ENCODE assay signal across 12 cellular contexts in the genomic region with DNA sequence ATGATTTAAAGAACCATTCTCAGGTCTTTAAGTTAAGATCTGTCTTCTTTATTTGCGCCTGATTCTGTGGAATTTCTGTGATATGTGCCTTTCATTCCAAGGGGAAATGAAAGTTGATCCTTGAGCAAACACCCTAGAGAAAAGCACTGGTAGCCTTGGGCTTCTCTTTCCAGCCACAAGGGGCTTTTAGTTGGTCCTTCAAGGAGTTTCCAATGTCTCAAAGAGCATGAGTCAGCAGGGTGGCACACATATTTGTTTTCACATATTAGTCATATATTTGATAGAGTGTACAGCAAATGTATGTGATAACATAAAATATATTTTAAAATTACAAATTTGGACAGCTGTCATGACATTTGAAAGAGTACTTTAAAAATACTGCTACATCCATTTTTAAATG.
DNase-seq lines count a peak whose midpoint lies in the region; ATAC-seq, FAIRE-seq and TF ChIP-seq lines count a peak whose summit lies in the region.
"Had no signal": no experiment of that assay in that cellular context is flagged by ENCODE, and none has a peak within 500 bp of the region (broad histone marks: within the 10 kb centered on the region; RNA-seq: fewer than 3 reads in every experiment).

No MANE protein-coding gene starts in this region.

- no peak overlapping the region for H3K27ac ChIP-seq in pancreas

- no peaks in the 10 kb centered on the region for H3K9me3 ChIP-seq in pancreas

- H3K4me3 ChIP-seq in pancreas, result no peak overlapping the region

- FAIRE-seq in pancreas (lab: Jason Lieb, UNC), result no peak

- no peaks in the 10 kb centered on the region for H3K27me3 ChIP-seq in pancreas

- ATAC-seq in pancreas (peak; percentile 30 to 67 (median 48)), GM21447 (IDR thresholded peaks at IDR 0.05; ENCODE audit: unreplicated experiment) (no peak), GM18502 (IDR thresholded peaks at IDR 0.05; ENCODE audit: poor library complexity, unreplicated experiment) (no peak)
- ATAC-seq: HCT116 had no signal

- H3K36me3 ChIP-seq in pancreas, result no peaks in the 10 kb centered on the region

- DNase-seq in GM03348 (ENCODE audit: low spot score) (peak; percentile 12), NCI-H460 (ENCODE audit: extremely low read depth, low read depth) (peak; percentile 56), dedifferentiated amniotic fluid mesenchymal stem cell (ENCODE audit: extremely low spot score) (peak; percentile 71), pancreas (peak in 1 of 6 donors; percentile 44), DMS114 treated with DMSO at 0.1 percent for 48 hours (lab: John Stamatoyannopoulos, UW; ENCODE audit: unreplicated experiment) (no peak), SHP77 treated with DMSO at 0.1 percent for 48 hours (lab: John Stamatoyannopoulos, UW) (no peak)
- DNase-seq: GF-D8, glutamatergic neuron, NCI-H2029 had no signal

- intact Hi-C loops in pancreas (cut with DNase I), result no loop called here

- 93 to 97% methylated on average over 1 of the region's 1 CpG for WGBS in pancreas, 2 donors

- no peak for TF ChIP-seq CTCF in pancreas (IDR thresholded peaks at IDR 0.05)

- no peaks in the 10 kb centered on the region for H3K4me1 ChIP-seq in pancreas

Comparison
In these comparisons a context has a peak if more than half of its experiments do, and no peak if none do; other contexts are left out.
1. DNase-seq: peak in GM03348 (single experiment), NCI-H460 (single experiment) and dedifferentiated amniotic fluid mesenchymal stem cell (single experiment); none in DMS114 treated with DMSO at 0.1 percent for 48 hours (single experiment) and SHP77 treated with DMSO at 0.1 percent for 48 hours (single experiment).
2. ATAC-seq: peak in pancreas (4 of 4); none in GM21447 (single experiment) and GM18502 (single experiment).